Comparison of ENCODE assay signal across 11 cellular contexts in genomic region chr13:24267801-24268200, GRCh38. TPM values are rescaled to one million over a fixed set of nuclear protein-coding genes. Genes with fewer than 3 reads are reported as not detected.
DNase-seq lines count a peak whose midpoint lies in the region; ATAC-seq lines count a peak whose summit lies in the region.
"Had no signal": no experiment of that assay in that cellular context is flagged by ENCODE, and none has a peak within 500 bp of the region (broad histone marks: within the 10 kb centered on the region; RNA-seq: fewer than 3 reads in every experiment).

No MANE protein-coding gene starts in this region.

- POLR2A ChIA-PET in activated CD4-positive, alpha-beta T cell treated with anti-CD3 and anti-CD28 coated beads, Interleukin-2, amount 10 ng/mL, durations not matched to agents 7 days and 5 days (lab: Charles Lee): interaction anchor here (1.5 kb wide), 1 partner anchor 16 kb away, joined by 4 read pairs; no protein-coding TSS in a partner anchor

- H3K4me1 Mint-ChIP-seq in activated CD4-positive, alpha-beta T cell treated with anti-CD3 and anti-CD28 coated beads, Interleukin-2, amount 10 ng/mL, durations not matched to agents 7 days and 5 days: peaks cover 89% of the 10 kb centered on the region
- peaks cover 38 to 49% of the 10 kb centered on the region in 2 donors for H3K4me1 Mint-ChIP-seq in stimulated activated naive B cell treated with anti-CD40 and anti-IgM and Interleukin-4, amounts not matched to agents 10 μg/mL and 1 μg/mL and 100 μg/mL, for 72 hours

- no peak for ATAC-seq in stimulated activated naive B cell treated with anti-CD40 and anti-IgM and Interleukin-4, amounts not matched to agents 10 μg/mL and 1 μg/mL and 100 μg/mL, for 72 hours (replicated peaks)

- no peak for DNase-seq in activated CD4-positive, alpha-beta T cell treated with anti-CD3 and anti-CD28 coated beads, Interleukin-2, amount 10 ng/mL, durations not matched to agents 7 days and 5 days
- no peak for DNase-seq in activated CD4-positive, alpha-beta T cell treated with anti-CD3 and anti-CD28 coated beads, Interleukin-2, amount 50 U/mL, for 4 hours
- peak; percentile 52 for DNase-seq in activated CD8-positive, alpha-beta memory T cell treated with anti-CD3 and anti-CD28 coated beads, Interleukin-2, amount 50 U/mL, for 48 hours
- DNase-seq in stimulated activated naive B cell treated with anti-CD40 and anti-IgM and Interleukin-4, amounts not matched to agents 10 μg/mL and 1 μg/mL and 100 μg/mL, for 72 hours: no peak
- DNase-seq in SIG-M5 treated with dmso at 0.1 percent for 504 hours (lab: John Stamatoyannopoulos, UW; ENCODE audit: unreplicated experiment) (no peak), H4 (ENCODE audit: low spot score) (no peak)
- no peak for DNase-seq in stimulated activated naive CD4-positive, alpha-beta T cell (lab: John Stamatoyannopoulos, UW)
- DNase-seq: NCI-H526 treated with DMSO at 0.1 percent for 48 hours had no signal

- H3K27ac Mint-ChIP-seq in activated CD4-positive, alpha-beta T cell treated with anti-CD3 and anti-CD28 coated beads, Interleukin-2, amount 10 ng/mL, durations not matched to agents 7 days and 5 days: peak overlapping the region; percentile 90
- peak overlapping the region; percentile 90 for H3K27ac Mint-ChIP-seq in stimulated activated naive B cell treated with anti-CD40 and anti-IgM and Interleukin-4, amounts not matched to agents 10 μg/mL and 1 μg/mL and 100 μg/mL, for 72 hours

- H3K27me3 Mint-ChIP-seq in activated CD4-positive, alpha-beta T cell treated with anti-CD3 and anti-CD28 coated beads, Interleukin-2, amount 10 ng/mL, durations not matched to agents 7 days and 5 days: peaks cover 2% of the 10 kb centered on the region
- no peaks in the 10 kb centered on the region for H3K27me3 Mint-ChIP-seq in stimulated activated naive B cell treated with anti-CD40 and anti-IgM and Interleukin-4, amounts not matched to agents 10 μg/mL and 1 μg/mL and 100 μg/mL, for 72 hours

- CTCF ChIA-PET in activated CD4-positive, alpha-beta T cell treated with anti-CD3 and anti-CD28 coated beads, Interleukin-2, amount 10 ng/mL, durations not matched to agents 7 days and 5 days (lab: Charles Lee): interaction anchor here (1.1 to 1.3 kb wide), 2 partner anchors 13 to 17 kb away, joined by 3 to 4 read pairs; no protein-coding TSS in a partner anchor

- H3K4me3 Mint-ChIP-seq in activated CD4-positive, alpha-beta T cell treated with anti-CD3 and anti-CD28 coated beads, Interleukin-2, amount 10 ng/mL, durations not matched to agents 7 days and 5 days: peak overlapping the region; percentile 64
- peak overlapping the region; percentile 83 to 92 for H3K4me3 Mint-ChIP-seq in stimulated activated naive B cell treated with anti-CD40 and anti-IgM and Interleukin-4, amounts not matched to agents 10 μg/mL and 1 μg/mL and 100 μg/mL, for 72 hours
- H3K4me3 Mint-ChIP-seq: neural crest cell had no signal

- peak overlapping the region; percentile 47 for H3K27ac ChIP-seq in layer of hippocampus (ENCODE audit: low read depth, low read length)

- no peaks in the 10 kb centered on the region for H3K27me3 ChIP-seq in layer of hippocampus (ENCODE audit: control insufficient read depth, insufficient read depth, low read length)

- no peaks in the 10 kb centered on the region for H3K9me3 Mint-ChIP-seq in activated CD4-positive, alpha-beta T cell treated with anti-CD3 and anti-CD28 coated beads, Interleukin-2, amount 10 ng/mL, durations not matched to agents 7 days and 5 days
- H3K9me3 Mint-ChIP-seq in stimulated activated naive B cell treated with anti-CD40 and anti-IgM and Interleukin-4, amounts not matched to agents 10 μg/mL and 1 μg/mL and 100 μg/mL, for 72 hours: no peaks in the 10 kb centered on the region
- H3K9me3 Mint-ChIP-seq: neural crest cell had no signal

- H3K36me3 Mint-ChIP-seq in activated CD4-positive, alpha-beta T cell treated with anti-CD3 and anti-CD28 coated beads, Interleukin-2, amount 10 ng/mL, durations not matched to agents 7 days and 5 days (ENCODE audit: low read depth): peaks cover 60% of the 10 kb centered on the region
- peaks cover 0 to 2% of the 10 kb centered on the region in 2 donors for H3K36me3 Mint-ChIP-seq in stimulated activated naive B cell treated with anti-CD40 and anti-IgM and Interleukin-4, amounts not matched to agents 10 μg/mL and 1 μg/mL and 100 μg/mL, for 72 hours

RNA-seq across cellular contexts. Expression of gene C1QTNF9, which starts 41.6 kb away (rescaled TPM):
- total RNA-seq in activated CD4-positive, alpha-beta T cell treated with anti-CD3 and anti-CD28 coated beads, Interleukin-2, amount 10 ng/mL, durations not matched to agents 7 days and 5 days: under 1 TPM in 1 of 2 experiments, not detected in 1; 0.10 TPM
- not detected in 2 replicates for total RNA-seq in H4 (2014; rRNA removed; shearing (Covaris generic))
- total RNA-seq: dermis microvascular lymphatic vessel endothelial cell, neural crest cell had no signal
